18 cellular contexts compared by ENCODE assay signal in the genomic region with DNA sequence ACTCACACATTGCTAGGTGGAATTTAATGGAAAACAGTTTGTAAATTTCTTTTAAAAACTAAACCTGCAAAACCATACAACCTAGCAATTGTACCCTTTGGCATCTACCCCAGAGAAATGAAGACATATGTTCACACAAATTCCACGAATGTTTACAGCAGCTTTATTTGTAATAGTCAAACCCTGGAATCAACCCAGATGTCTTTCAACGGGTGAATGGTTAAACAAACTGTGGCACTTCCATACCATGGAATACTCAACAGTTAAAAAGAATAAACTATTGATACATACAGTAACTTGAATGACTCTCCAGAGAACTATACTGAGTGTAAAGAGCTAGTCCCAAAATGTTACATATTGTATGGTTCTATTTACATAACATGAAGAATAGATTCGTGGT.
"Had no signal": no experiment of that assay in that cellular context is flagged by ENCODE, and none has a peak within 500 bp of the region (broad histone marks: within the 10 kb centered on the region; RNA-seq: fewer than 3 reads in every experiment).

No MANE protein-coding gene starts in this region.

- H3K27ac ChIP-seq: esophagus squamous epithelium, hepatocyte, neural progenitor cell, pancreas had no signal

- H3K4me1 ChIP-seq: esophagus squamous epithelium, pancreas had no signal

- H3K9me3 ChIP-seq: esophagus squamous epithelium, pancreas had no signal

- DNase-seq: dermis blood vessel endothelial cell; esophagus squamous epithelium; foreskin melanocyte; head of caudate nucleus; kidney; left cardiac atrium; left ventricle myocardium superior; mesenchymal stem cell; midbrain; nucleus accumbens; pancreas; small intestine; stimulated activated CD4-positive, alpha-beta T cell treated with anti-CD3 and anti-CD28 coated beads, Interleukin-12 subunit alpha, Interleukin-12 subunit beta, amount 100 ng/mL, for 4 hours; stimulated activated naive CD4-positive, alpha-beta T cell; trophoblast cell had no signal

- FAIRE-seq: kidney, pancreas, small intestine had no signal

- H3K36me3 ChIP-seq: esophagus squamous epithelium, neural progenitor cell, pancreas had no signal

- H3K27me3 ChIP-seq: esophagus squamous epithelium, hepatocyte, neural progenitor cell, pancreas had no signal

- H3K4me3 ChIP-seq: esophagus squamous epithelium, hepatocyte, lung, neural progenitor cell, pancreas had no signal
